In the genomic region with DNA sequence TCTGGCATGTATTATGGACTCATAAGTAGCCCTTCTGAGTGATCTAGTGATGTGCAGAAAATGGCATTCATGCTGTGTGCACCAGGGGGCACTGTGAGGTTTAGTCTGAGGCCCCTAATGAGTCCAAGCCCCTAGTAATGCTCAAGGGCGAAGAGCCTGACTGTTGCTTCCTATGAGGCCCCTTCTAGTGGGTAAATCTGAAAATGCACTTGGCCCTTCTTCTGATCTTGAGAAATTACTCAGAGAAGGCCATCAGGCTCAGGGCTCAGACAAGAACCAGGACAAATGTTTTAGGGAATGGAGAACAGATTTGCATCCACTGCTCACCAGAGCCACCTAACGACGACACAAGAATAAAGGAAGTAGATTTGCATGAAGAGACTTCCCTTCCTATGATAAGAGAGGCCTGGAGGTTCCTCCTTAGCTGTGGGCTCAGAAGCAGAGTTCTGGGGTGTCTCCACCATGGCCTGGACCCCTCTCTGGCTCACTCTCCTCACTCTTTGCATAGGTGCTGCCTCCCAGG, we compare ENCODE assay signal across 8 cellular contexts.
DNase-seq lines count a peak whose midpoint lies in the region; ATAC-seq, FAIRE-seq and TF ChIP-seq lines count a peak whose summit lies in the region.

No MANE protein-coding gene starts in this region.

- H3K27me3 ChIP-seq in upper lobe of right lung, result peaks cover 8% of the 10 kb centered on the region

- H3K4me3 ChIP-seq in upper lobe of right lung, result no peak overlapping the region

- no peak overlapping the region for H3K4me3 Mint-ChIP-seq in T-helper 17 cell

- peaks cover 5% of the 10 kb centered on the region for H3K4me1 Mint-ChIP-seq in T-helper 17 cell

- peak overlapping the region; percentile 74 for H3K27ac ChIP-seq in upper lobe of right lung

- H3K27me3 Mint-ChIP-seq in T-helper 17 cell, result peaks cover 15% of the 10 kb centered on the region

- ATAC-seq in GM21423 (IDR thresholded peaks at IDR 0.05; ENCODE audit: unreplicated experiment) (peak; percentile 49), T-helper 17 cell (peak; percentile 85), upper lobe of right lung (peak; percentile 85)

- H3K36me3 ChIP-seq in upper lobe of right lung, result no peaks in the 10 kb centered on the region

- no peaks in the 10 kb centered on the region for H3K9me3 ChIP-seq in T-helper 17 cell (ENCODE audit: control insufficient read depth, low read length, poor library complexity, severe bottlenecking)
- H3K9me3 ChIP-seq in upper lobe of right lung, result no peaks in the 10 kb centered on the region

- H3K36me3 Mint-ChIP-seq in T-helper 17 cell (ENCODE audit: low read depth), result no peaks in the 10 kb centered on the region

- DNase-seq in DMS53 treated with DMSO at 0.1 percent for 48 hours (lab: John Stamatoyannopoulos, UW; ENCODE audit: unreplicated experiment) (peak; percentile 18), KG1 (lab: John Stamatoyannopoulos, UW) (peak; percentile 76), T-helper 17 cell (no peak), dermis microvascular lymphatic vessel endothelial cell (ENCODE audit: low read depth in 2 of 2) (peak; percentile 16 to 60), mucosa of gallbladder (ENCODE audit: low spot score) (peak; percentile 41), upper lobe of right lung (no peak), RCC 7860 (ENCODE audit: low spot score) (no peak)

- no peak overlapping the region for H3K27ac Mint-ChIP-seq in T-helper 17 cell

- peaks cover 9% of the 10 kb centered on the region for H3K4me1 ChIP-seq in upper lobe of right lung

- FAIRE-seq in RCC 7860 (lab: Jason Lieb, UNC), result no peak

- peak; percentile 49 for TF ChIP-seq CTCF in upper lobe of right lung (IDR thresholded peaks at IDR 0.05)

- intact Hi-C loops in upper lobe of right lung (cut with DNase I), result no loop called here

Comparison
In these comparisons a context has a peak if more than half of its experiments do, and no peak if none do; other contexts are left out.
1. DNase-seq: peak in DMS53 treated with DMSO at 0.1 percent for 48 hours (single experiment), KG1 (single experiment), dermis microvascular lymphatic vessel endothelial cell (2 of 2) and mucosa of gallbladder (single experiment); none in T-helper 17 cell (0 of 3), upper lobe of right lung (single experiment) and RCC 7860 (single experiment).
2. Peak in every context shown above with its lines, with median percentiles within 50 percentile points of each other: ATAC-seq.